8 cellular contexts compared by ENCODE assay signal in genomic region chr2:65130440-65131175, GRCh38. TPM values are rescaled to one million over a fixed set of nuclear protein-coding genes. Genes with fewer than 3 reads are reported as not detected.
DNase-seq lines count a peak whose midpoint lies in the region; ATAC-seq, FAIRE-seq and TF ChIP-seq lines count a peak whose summit lies in the region.

No MANE protein-coding gene starts in this region.

- POLR2A ChIA-PET in T-cell (lab: Charles Lee), result interaction anchor here (0.5 to 2.0 kb wide), 16 partner anchors 13 to 988 kb away, joined by 3 to 26 read pairs (median 4); partner anchors contain the start of genes ACTR2 (in 2 of the 2), CEP68 (in 2 of the 2) and SERTAD2 (in 1 of the 2)

- no peaks in the 10 kb centered on the region for H3K4me1 ChIP-seq in parathyroid adenoma

- DNase-seq in D721Med (ENCODE audit: insufficient read length, low spot score) (peak; percentile 91), T-cell (peak in 4 of 34 experiments; percentile 1 to 30 (median 6)), fibroblast of pulmonary artery (ENCODE audit: low read depth) (no peak), EL (no peak)
- no peak for DNase-seq in stimulated activated CD4-positive, alpha-beta T cell treated with anti-CD3 and anti-CD28 coated beads, Interleukin-4, amount 100 ng/mL, for 24 hours

- TF ChIP-seq CTCF in D721Med (IDR thresholded peaks at IDR 0.05; ENCODE audit: insufficient read depth, missing control alignments) (no peak), fibroblast of pulmonary artery (IDR thresholded peaks at IDR 0.05; ENCODE audit: low read length, missing control alignments) (no peak), parathyroid adenoma (IDR thresholded peaks at IDR 0.05) (no peak)

- H3K4me3 Mint-ChIP-seq in T-cell, result peak overlapping the region; percentile 95 to 100 (median 100)

- H3K36me3 ChIP-seq in parathyroid adenoma (ENCODE audit: control insufficient read depth, insufficient read depth, low read length), result no peaks in the 10 kb centered on the region

- ATAC-seq in GM19438 (IDR thresholded peaks at IDR 0.05; ENCODE audit: low read depth, unreplicated experiment), result peak; percentile 40
- ATAC-seq in HG03457 (IDR thresholded peaks at IDR 0.05; ENCODE audit: unreplicated experiment), result peak; percentile 16
- ATAC-seq in T-cell (replicated peaks in 1 of 4), result peak in 2 of 4 experiments; percentile 0 to 3

- H3K79me2 ChIP-seq in parathyroid adenoma, result peaks cover 30% of the 10 kb centered on the region

- peak overlapping the region; percentile 90 to 99 for H3K27ac Mint-ChIP-seq in T-cell

- CTCF ChIA-PET in T-cell (lab: Charles Lee), result interaction anchor here (0.6 to 3.2 kb wide), 15 partner anchors 12 to 1240 kb away, joined by 3 to 34 read pairs (median 4); partner anchors contain the start of genes ACTR2 (in 1 of the 2) and CEP68 (in 1 of the 2)

- H3K27me3 Mint-ChIP-seq in T-cell, result no peaks in the 10 kb centered on the region

- no peak for FAIRE-seq in D721Med (lab: Jason Lieb, UNC)

- H3K36me3 Mint-ChIP-seq in T-cell, result peaks cover 3% of the 10 kb centered on the region

- no peaks in the 10 kb centered on the region for H3K9me3 ChIP-seq in parathyroid adenoma (ENCODE audit: control insufficient read depth, low read length)

- H3K27me3 ChIP-seq in parathyroid adenoma (ENCODE audit: control insufficient read depth, insufficient read depth, low read length), result no peaks in the 10 kb centered on the region

- H3K4me2 ChIP-seq in parathyroid adenoma (ENCODE audit: low read length), result peak overlapping the region; percentile 82

- no peaks in the 10 kb centered on the region for H3K9me3 Mint-ChIP-seq in T-cell

- no peak overlapping the region for H3K9ac ChIP-seq in parathyroid adenoma

- H2AFZ ChIP-seq in parathyroid adenoma, result peak overlapping the region; percentile 92

- H3K4me1 Mint-ChIP-seq in T-cell, result peaks cover 36 to 45% (median 42%) of the 10 kb centered on the region in 3 donors

- peak overlapping the region; percentile 76 for H3K27ac ChIP-seq in parathyroid adenoma

- H3K4me3 ChIP-seq in fibroblast of pulmonary artery (replicated peaks; ENCODE audit: low read depth, low read length), result peak overlapping the region; percentile 64
- H3K4me3 ChIP-seq in parathyroid adenoma (ENCODE audit: low read depth, low read length), result peak overlapping the region; percentile 90

RNA-seq across cellular contexts. Expression of gene RAB1A, which starts 0.7 kb away (rescaled TPM):
- total RNA-seq in T-cell, result 10 to 100 TPM; 39.1 to 54.3 (median 42.6) TPM
